8 cellular contexts compared by ENCODE assay signal in the genomic region with DNA sequence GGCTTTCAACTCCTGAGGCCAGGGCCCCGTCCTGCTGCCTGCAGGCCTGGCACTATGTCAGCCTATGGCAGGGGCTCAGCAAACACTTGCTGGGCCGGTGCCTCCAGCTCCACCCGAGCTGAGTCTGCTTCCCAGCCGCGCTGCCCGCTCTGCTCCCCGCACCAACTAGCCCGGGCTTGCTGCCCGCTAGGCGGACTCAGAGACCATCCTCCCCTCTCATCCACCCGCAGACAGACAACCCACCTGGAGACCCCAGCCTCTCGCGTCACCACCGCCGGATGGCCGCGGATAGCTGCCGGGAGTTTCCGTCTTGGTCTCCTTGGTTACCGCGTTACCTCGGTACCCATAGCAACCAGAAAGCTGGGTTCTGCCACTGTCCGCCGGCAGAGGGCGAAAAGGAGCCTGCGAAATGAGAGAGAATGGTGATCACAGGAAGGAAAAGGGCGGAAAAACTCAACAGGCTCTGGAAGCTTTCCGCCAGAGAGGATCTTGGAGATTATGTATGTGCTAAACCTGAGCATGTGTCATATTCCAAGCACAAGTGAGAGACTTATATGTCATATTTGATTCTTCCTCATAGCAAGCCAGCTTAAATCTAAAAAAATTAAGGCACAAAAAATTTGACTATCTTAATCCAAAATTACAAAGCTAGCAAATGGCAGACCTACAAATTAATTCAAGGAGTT. TPM values are rescaled to one million over a fixed set of nuclear protein-coding genes. Genes with fewer than 3 reads are reported as not detected.
DNase-seq lines count a peak whose midpoint lies in the region; ATAC-seq and TF ChIP-seq lines count a peak whose summit lies in the region.

A gene with protein sequence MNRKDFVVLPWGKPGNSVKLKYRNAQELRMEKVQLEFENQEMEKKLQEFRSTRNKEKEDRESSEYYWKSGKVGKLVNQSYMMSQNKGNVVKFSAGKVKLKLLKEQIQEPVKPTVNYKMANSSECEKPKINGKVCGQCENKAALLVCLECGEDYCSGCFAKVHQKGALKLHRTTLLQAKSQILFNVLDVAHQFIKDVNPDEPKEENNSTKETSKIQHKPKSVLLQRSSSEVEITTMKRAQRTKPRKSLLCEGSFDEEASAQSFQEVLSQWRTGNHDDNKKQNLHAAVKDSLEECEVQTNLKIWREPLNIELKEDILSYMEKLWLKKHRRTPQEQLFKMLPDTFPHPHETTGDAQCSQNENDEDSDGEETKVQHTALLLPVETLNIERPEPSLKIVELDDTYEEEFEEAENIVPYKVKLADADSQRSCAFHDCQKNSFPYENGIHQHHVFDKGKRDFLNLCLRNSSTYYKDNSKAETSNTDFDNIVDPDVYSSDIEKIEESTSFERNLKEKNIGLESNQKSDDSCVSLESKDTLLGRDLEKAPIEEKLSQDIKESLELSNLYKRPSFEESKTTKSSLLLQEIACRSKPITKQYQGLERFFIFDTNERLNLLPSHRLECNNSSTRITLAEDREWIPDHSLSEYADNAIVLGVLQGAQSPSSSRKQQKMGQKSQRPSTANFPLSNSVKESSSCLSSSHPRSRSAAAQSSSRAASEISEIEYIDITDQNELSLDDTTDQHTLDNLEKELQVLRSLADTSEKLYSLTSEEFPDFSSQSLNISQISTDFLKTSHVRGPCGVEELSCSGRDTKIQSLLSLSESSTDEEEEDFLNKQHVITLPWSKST (minus strand): TSS at position 294 of the 686 bp plus-strand sequence. CDS start 7,396 bp downstream, outside the sequence.

- peak; percentile 92 for ATAC-seq in HCT116

- TF ChIP-seq POLR2A in HCT116 (IDR thresholded peaks at IDR 0.05; ENCODE audit: borderline replicate concordance, extremely low read depth, insufficient read depth, insufficient read length) (no peak), suprapubic skin (IDR thresholded peaks at IDR 0.05) (no peak)

- H2AFZ ChIP-seq in HCT116 (ENCODE audit: low read depth, low read length, poor library complexity, severe bottlenecking), result peak within 1 kb of the TSS; percentile 83
- peak within 1 kb of the TSS; percentile 56 for H2AFZ ChIP-seq in MM.1S (ENCODE audit: low read length)

- under 1% methylated on average over 12 of the region's 28 CpGs for WGBS in suprapubic skin

- H3K9me3 ChIP-seq in HCT116 (ENCODE audit: control insufficient read depth in 1 of 2, insufficient read depth in 1 of 2, low read depth in 1 of 2, low read length in 2 of 2) (no peaks in the 10 kb centered on the region), MM.1S (replicated peaks; ENCODE audit: insufficient read depth, low read length) (no peaks in the 10 kb centered on the region), suprapubic skin (no peaks in the 10 kb centered on the region)

- no peaks in the 10 kb centered on the region for H4K20me1 ChIP-seq in HCT116 (ENCODE audit: insufficient read depth)
- no peaks in the 10 kb centered on the region for H4K20me1 ChIP-seq in MM.1S (ENCODE audit: insufficient read depth, low read length)

- H3K27ac ChIP-seq in HCT116 (ENCODE audit: low read depth, low read length), result no peak within 1 kb of the TSS
- H3K27ac ChIP-seq in MM.1S (ENCODE audit: low read length), result no peak within 1 kb of the TSS
- no peak within 1 kb of the TSS for H3K27ac ChIP-seq in suprapubic skin

- H3K36me3 ChIP-seq in HCT116 (ENCODE audit: control insufficient read depth in 1 of 2, insufficient read depth in 2 of 2, low read length in 2 of 2) (no peaks in the 10 kb centered on the region), MM.1S (replicated peaks; ENCODE audit: insufficient read depth, low read length) (no peaks in the 10 kb centered on the region), suprapubic skin (no peaks in the 10 kb centered on the region)

- TF ChIP-seq CTCF in HCT116 (IDR thresholded peaks at IDR 0.05 in 2 of 3, conservative IDR thresholded peaks at IDR 0.05 in 1 of 3; ENCODE audit: borderline replicate concordance in 1 of 3, insufficient read depth in 1 of 3, low read depth in 2 of 3, low read length in 2 of 3), result peak; percentile 74 to 94 (median 88)
- TF ChIP-seq CTCF in MM.1S (IDR thresholded peaks at IDR 0.05; ENCODE audit: low read length), result peak; percentile 99
- peak; percentile 60 to 82 for TF ChIP-seq CTCF in suprapubic skin (IDR thresholded peaks at IDR 0.05)

- H3K4me2 ChIP-seq in HCT116 (ENCODE audit: low read length), result peak within 1 kb of the TSS; percentile 85
- H3K4me2 ChIP-seq in MM.1S (ENCODE audit: low read depth, low read length), result peak within 1 kb of the TSS; percentile 62

- peak; percentile 71 for TF ChIP-seq RAD21 in HCT116 (IDR thresholded peaks at IDR 0.05; ENCODE audit: low read depth)

- no peak for TF ChIP-seq EP300 in suprapubic skin (IDR thresholded peaks at IDR 0.05)

- H3K4me3 ChIP-seq in HCT116 (replicated peaks in 1 of 2; ENCODE audit: low read depth in 1 of 2, low read length in 2 of 2) (peak within 1 kb of the TSS; percentile 54 to 61), MM.1S (ENCODE audit: low read length) (peak within 1 kb of the TSS; percentile 68), suprapubic skin (peak within 1 kb of the TSS; percentile 40)

- H3K27me3 ChIP-seq in HCT116 (ENCODE audit: insufficient read depth, low read length) (no peaks in the 10 kb centered on the region), MM.1S (replicated peaks; ENCODE audit: insufficient read depth, low read length) (no peaks in the 10 kb centered on the region), suprapubic skin (no peaks in the 10 kb centered on the region)

- H3K4me1 ChIP-seq in HCT116 (ENCODE audit: control insufficient read depth in 1 of 2, insufficient read depth in 2 of 2, low read length in 2 of 2), result peaks cover 0 to 11% of the 10 kb centered on the region in 2 experiments; a peak in 3 of 4 replicates
- H3K4me1 ChIP-seq in MM.1S (ENCODE audit: low read length), result no peaks in the 10 kb centered on the region
- peaks cover 4% of the 10 kb centered on the region for H3K4me1 ChIP-seq in suprapubic skin

- H3K9ac ChIP-seq in HCT116 (ENCODE audit: low read length) (peak within 1 kb of the TSS; percentile 37; the same call in 1 of the 2 replicates), MM.1S (ENCODE audit: low read length) (peak within 1 kb of the TSS; percentile 11; the same call in 1 of the 2 replicates)

- POLR2A ChIA-PET in HCT116 (lab: Charles Lee), result interaction anchor here (1.3 kb wide), 1 partner anchor 502 kb away, joined by 4 read pairs; no protein-coding TSS in a partner anchor

- intact Hi-C loops in HCT116 (cut with micrococcal nuclease), result loop anchor here (2.0 to 5.0 kb wide), 2 partner anchors 502 to 661 kb away; no protein-coding TSS in a partner anchor

- DNase-seq in ELR (ENCODE audit: low read depth) (peak; percentile 85), HCT116 (ENCODE audit: low read depth, low spot score) (peak; percentile 77), MM.1S (peak; percentile 94), SIG-M5 treated with dmso at 0.1 percent for 504 hours (lab: John Stamatoyannopoulos, UW; ENCODE audit: unreplicated experiment) (peak; percentile 89), globus pallidus (ENCODE audit: low spot score) (peak; percentile 81), occipital lobe (lab: John Stamatoyannopoulos, UW) (peak; percentile 77), suprapubic skin (ENCODE audit: low spot score in 2 of 2) (peak; percentile 75 to 80)
- peak; percentile 64 for DNase-seq in activated gamma-delta T cell treated with anti-CD3 and anti-CD28 coated beads, Interleukin-2, amount 50 U/mL, for 16 hours (ENCODE audit: low read depth)

- no peaks in the 10 kb centered on the region for H3K9me2 ChIP-seq in HCT116 (ENCODE audit: insufficient read depth)
- no peaks in the 10 kb centered on the region for H3K9me2 ChIP-seq in MM.1S (replicated peaks; ENCODE audit: insufficient read depth, low read length)

- no TSS peak for BruUV-seq in HCT116 (replicated peaks; lab: Mats Ljungman, UMichigan)

- no peaks in the 10 kb centered on the region for H3F3A ChIP-seq in MM.1S (ENCODE audit: insufficient read depth, low read length)

- H3K79me2 ChIP-seq in HCT116 (ENCODE audit: insufficient read depth, low read length), result no peaks in the 10 kb centered on the region
- no peaks in the 10 kb centered on the region for H3K79me2 ChIP-seq in MM.1S (ENCODE audit: low read length)

- CTCF ChIA-PET in HCT116 (lab: Charles Lee), result interaction anchor here (0.8 to 2.8 kb wide), 19 partner anchors 13 to 1468 kb away, joined by 3 to 40 read pairs (median 4); no protein-coding TSS in a partner anchor

- RAD21 ChIA-PET in HCT116 (lab: Charles Lee; ENCODE audit: low non-redundant PET in 1 of 2, low total read pairs in 2 of 2, uncharacterized antibody in 2 of 2, unreplicated experiment in 2 of 2), result interaction anchor here in 1 of 2 experiments (1.0 to 1.5 kb wide), 2 partner anchors 361 to 502 kb away, joined by 3 to 7 read pairs; no protein-coding TSS in a partner anchor

TF ChIP-seq in HCT116, 20 proteins besides CTCF, POLR2A, EP300 and RAD21 (continues in another document):
- TF ChIP-seq SRF (IDR thresholded peaks at IDR 0.05; ENCODE audit: low read depth) (no peak), JUND (IDR thresholded peaks at IDR 0.05) (no peak), CEBPB (IDR thresholded peaks at IDR 0.05; ENCODE audit: low read depth) (no peak), CBX3 (IDR thresholded peaks at IDR 0.05; ENCODE audit: low read depth) (0 out of 2 replicates have a peak, but pooled peaks have one; percentile 25), EZH2phosphoT487 (IDR thresholded peaks at IDR 0.05; ENCODE audit: borderline replicate concordance) (no peak), TCF7L2 (IDR thresholded peaks at IDR 0.05; ENCODE audit: borderline replicate concordance, extremely low read depth, insufficient read depth, insufficient read length) (no peak), EZH2 (IDR thresholded peaks at IDR 0.05) (no peak), ZNF274 (IDR thresholded peaks at IDR 0.05; ENCODE audit: low read depth, low read length) (no peak), FOSL1 (IDR thresholded peaks at IDR 0.05; ENCODE audit: low read depth) (no peak), SIN3A (IDR thresholded peaks at IDR 0.05; ENCODE audit: low read depth) (no peak)
- TF ChIP-seq, protein P1, sequence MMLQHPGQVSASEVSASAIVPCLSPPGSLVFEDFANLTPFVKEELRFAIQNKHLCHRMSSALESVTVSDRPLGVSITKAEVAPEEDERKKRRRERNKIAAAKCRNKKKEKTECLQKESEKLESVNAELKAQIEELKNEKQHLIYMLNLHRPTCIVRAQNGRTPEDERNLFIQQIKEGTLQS (IDR thresholded peaks at IDR 0.05), result no peak

RNA-seq across cellular contexts. Expression of the gene that starts here (rescaled TPM):
- 0.81 TPM for total RNA-seq in HCT116 (2021; ENCODE audit: unreplicated experiment)
- polyA plus RNA-seq in HCT116 (2012), result 0.07 and 0.30 TPM in 2 replicates
- 6.1 TPM for total RNA-seq in occipital lobe
- total RNA-seq in suprapubic skin, result not detected

Comparison
In these comparisons a context has a peak if more than half of its experiments do, and no peak if none do; other contexts are left out.
1. Peak in DNase-seq, ATAC-seq, H3K4me3 ChIP-seq, H3K9ac ChIP-seq and H3K4me2 ChIP-seq in HCT116; RNA of the gene not detected or under 1 TPM.
2. Peak in DNase-seq and H3K4me3 ChIP-seq in suprapubic skin; RNA of the gene not detected or under 1 TPM.